In the genomic region with DNA sequence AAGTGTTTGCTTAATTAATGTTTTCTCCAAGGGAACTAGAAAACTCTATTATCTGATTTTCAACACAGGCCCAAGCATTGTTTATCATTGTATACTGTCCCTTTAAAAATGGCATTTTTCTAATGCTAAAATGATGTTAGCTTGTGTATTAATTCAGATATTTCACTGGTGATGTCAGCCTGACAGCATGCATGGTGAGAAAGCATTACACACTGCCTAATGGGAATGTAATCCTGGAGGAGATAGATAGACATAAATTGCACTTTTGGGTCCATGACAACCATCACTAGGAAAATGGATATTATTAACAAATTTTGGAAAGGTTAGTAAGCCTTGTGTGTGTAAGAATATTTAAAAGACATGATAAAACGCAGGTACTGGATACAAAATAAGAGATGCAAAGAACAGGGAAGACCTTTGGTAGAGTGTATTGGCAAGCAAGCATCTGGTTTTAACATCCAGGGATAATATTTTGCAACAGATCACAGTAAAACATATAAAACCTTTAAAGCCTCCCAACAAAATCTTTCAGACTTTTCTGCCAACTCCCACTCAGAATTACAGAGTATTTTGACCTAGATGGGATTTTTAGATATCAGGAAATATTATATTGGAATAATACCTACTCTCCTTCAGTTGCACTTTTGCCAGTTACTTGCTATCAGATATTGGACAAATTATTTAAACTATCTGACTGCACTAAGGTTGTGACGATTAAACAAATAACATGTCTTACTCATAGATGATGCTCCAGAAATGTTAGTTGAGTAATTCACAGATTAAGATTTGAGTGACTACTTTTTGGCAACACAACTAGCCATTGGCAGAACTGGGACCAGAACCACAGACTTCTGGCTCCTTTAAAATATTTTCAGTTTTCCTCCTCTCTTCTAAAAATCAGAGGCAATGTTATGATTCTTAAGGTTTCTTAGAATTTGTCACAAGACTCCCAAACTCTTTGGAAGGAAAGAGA, we compare ENCODE assay signal across 18 cellular contexts.
A peak's percentile ranks its signal among the peaks of the same experiment; 100 is the strongest.
DNase-seq lines count a peak whose midpoint lies in the region; ATAC-seq, FAIRE-seq and TF ChIP-seq lines count a peak whose summit lies in the region.
"Had no signal": no experiment of that assay in that cellular context is flagged by ENCODE, and none has a peak within 500 bp of the region (broad histone marks: within the 10 kb centered on the region; RNA-seq: fewer than 3 reads in every experiment).

No MANE protein-coding gene starts in this region.

- 0 out of 2 replicates have a peak overlapping the region, but pooled peaks have one; percentile 5 for H3K9ac ChIP-seq in SK-N-SH

- H3F3A ChIP-seq in SK-N-SH (replicated peaks; ENCODE audit: insufficient read depth) (peaks cover 8% of the 10 kb centered on the region), GM23338 (replicated peaks; ENCODE audit: low read depth) (no peaks in the 10 kb centered on the region)

- no peak for ATAC-seq in GM23338
- ATAC-seq: activated T-cell treated with anti-CD3 and anti-CD28 coated beads, Interleukin-2, amount 50 U/mL, for 72 hours; naive thymus-derived CD8-positive, alpha-beta T cell; T-helper 17 cell had no signal

- no peak overlapping the region for H3K4me2 ChIP-seq in SK-N-SH
- H3K4me2 ChIP-seq in GM23338: no peak overlapping the region

- TF ChIP-seq CTCF in SK-N-SH (IDR thresholded peaks at IDR 0.05): no peak
- no peak for TF ChIP-seq CTCF in GM23338 (conservative IDR thresholded peaks at IDR 0.05; ENCODE audit: low read depth in 2 of 2)

- H3K27ac Mint-ChIP-seq in GM23338: no peak overlapping the region
- H3K27ac Mint-ChIP-seq: activated T-cell treated with anti-CD3 and anti-CD28 coated beads, Interleukin-2, amount 50 U/mL, for 72 hours; naive thymus-derived CD8-positive, alpha-beta T cell; T-helper 17 cell had no signal

- H3K4me1 ChIP-seq in SK-N-SH (ENCODE audit: control insufficient read depth in 1 of 2, insufficient read depth in 2 of 2, low read depth in 1 of 2, low read length in 1 of 2) (peaks cover 4 to 16% of the 10 kb centered on the region in 2 experiments), GM23338 (ENCODE audit: insufficient read depth) (no peaks in the 10 kb centered on the region)
- H3K4me1 ChIP-seq: prostate gland had no signal

- H3K4me3 ChIP-seq in SK-N-SH (ENCODE audit: low read depth in 2 of 2, low read length in 1 of 2): no peak overlapping the region
- H3K4me3 ChIP-seq in GM23338: no peak overlapping the region
- H3K4me3 ChIP-seq: prostate gland, thoracic aorta had no signal

- FAIRE-seq in endometrium (lab: Jason Lieb, UNC): peak; percentile 12
- FAIRE-seq: islet of Langerhans had no signal

- H3K9me2 ChIP-seq in SK-N-SH (no peaks in the 10 kb centered on the region), GM23338 (ENCODE audit: insufficient read depth) (no peaks in the 10 kb centered on the region)

- WGBS in SK-N-SH (ENCODE audit: low lambda C conversion rate): 38% methylated on average over 2 of the region's 2 CpGs

- 0 out of 2 replicates have a peak overlapping the region, but pooled peaks have one; percentile 1 for H2AFZ ChIP-seq in SK-N-SH (ENCODE audit: low read depth)
- no peak overlapping the region for H2AFZ ChIP-seq in GM23338

- H3K36me3 ChIP-seq in SK-N-SH (replicated peaks in 1 of 2; ENCODE audit: control insufficient read depth in 1 of 2, insufficient read depth in 2 of 2, low read length in 1 of 2): no peaks in the 10 kb centered on the region
- no peaks in the 10 kb centered on the region for H3K36me3 ChIP-seq in GM23338 (ENCODE audit: insufficient read depth)
- H3K36me3 ChIP-seq: prostate gland, thoracic aorta had no signal

- TF ChIP-seq RAD21 in SK-N-SH (IDR thresholded peaks at IDR 0.05; ENCODE audit: low read length): no peak

- H3K36me3 Mint-ChIP-seq in GM23338 (ENCODE audit: low read depth): no peaks in the 10 kb centered on the region
- H3K36me3 Mint-ChIP-seq: naive thymus-derived CD8-positive, alpha-beta T cell had no signal

- peak in 1 of 2 experiments; percentile 49; a peak in 1 of 4 replicates for TF ChIP-seq EP300 in SK-N-SH (IDR thresholded peaks at IDR 0.05; ENCODE audit: borderline replicate concordance in 1 of 2, low read depth in 1 of 2, low read length in 1 of 2)

- no peaks in the 10 kb centered on the region for H3K4me1 Mint-ChIP-seq in GM23338
- H3K4me1 Mint-ChIP-seq: naive thymus-derived CD8-positive, alpha-beta T cell; T-helper 17 cell had no signal

- H3K27me3 ChIP-seq in SK-N-SH (ENCODE audit: insufficient read depth) (no peaks in the 10 kb centered on the region), GM23338 (ENCODE audit: insufficient read depth) (no peaks in the 10 kb centered on the region)

- H3K79me2 ChIP-seq in SK-N-SH (ENCODE audit: insufficient read depth): no peaks in the 10 kb centered on the region
- H3K79me2 ChIP-seq in GM23338 (replicated peaks; ENCODE audit: insufficient read depth): no peaks in the 10 kb centered on the region

- H4K20me1 ChIP-seq in SK-N-SH (ENCODE audit: insufficient read depth): no peaks in the 10 kb centered on the region
- no peaks in the 10 kb centered on the region for H4K20me1 ChIP-seq in GM23338 (replicated peaks; ENCODE audit: insufficient read depth)

- no peaks in the 10 kb centered on the region for H3K27me3 Mint-ChIP-seq in GM23338 (ENCODE audit: insufficient read depth, low read depth, poor library complexity)
- H3K27me3 Mint-ChIP-seq: naive thymus-derived CD8-positive, alpha-beta T cell; T-helper 17 cell had no signal

- H3K27ac ChIP-seq in SK-N-SH (ENCODE audit: low read depth in 2 of 2, low read length in 1 of 2) (peak overlapping the region in 1 of 2 experiments; percentile 56; a peak in 3 of 4 replicates), GM23338 (ENCODE audit: low read depth) (no peak overlapping the region)
- H3K27ac ChIP-seq: prostate gland, thoracic aorta had no signal

- no peaks in the 10 kb centered on the region for H3K9me3 ChIP-seq in SK-N-SH
- H3K9me3 ChIP-seq: prostate gland, thoracic aorta had no signal

- H3K9me3 Mint-ChIP-seq in GM23338: no peaks in the 10 kb centered on the region

- H3K4me3 Mint-ChIP-seq in GM23338: no peak overlapping the region
- H3K4me3 Mint-ChIP-seq: activated T-cell treated with anti-CD3 and anti-CD28 coated beads, Interleukin-2, amount 50 U/mL, for 72 hours; naive thymus-derived CD8-positive, alpha-beta T cell; T-helper 17 cell had no signal

- CTCF ChIA-PET in SK-N-SH (lab: Yijun Ruan, JAX): interaction anchor here (1.9 to 2.0 kb wide), 2 partner anchors 7 to 12 kb away, joined by 5 to 6 read pairs; no protein-coding TSS in a partner anchor

- POLR2A ChIA-PET in SK-N-SH (lab: Yijun Ruan, JAX): no interaction called here

- DNase-seq in EH (ENCODE audit: low read depth) (peak; percentile 65), SK-N-SH (no peak), myocyte (ENCODE audit: low read depth) (peak; percentile 21), NAMALWA (ENCODE audit: low spot score) (no peak), GM23338 (ENCODE audit: low spot score) (no peak), NOMO-1 treated with DMSO at 0.1 percent for 48 hours (lab: John Stamatoyannopoulos, UW; ENCODE audit: unreplicated experiment) (no peak), Kasumi-1 (lab: John Stamatoyannopoulos, UW) (no peak)
- DNase-seq: activated T-cell treated with anti-CD3 and anti-CD28 coated beads, Interleukin-2, amount 50 U/mL, for 72 hours; Calu3; glutamatergic neuron; naive thymus-derived CD8-positive, alpha-beta T cell; NCI-H1436 treated with DMSO at 0.1 percent for 48 hours; SHP77 treated with DMSO at 0.1 percent for 48 hours; T-helper 17 cell had no signal

TF ChIP-seq in SK-N-SH, 30 proteins besides CTCF, POLR2A, EP300 and RAD21 (continues in another document):
- TF ChIP-seq JUND (IDR thresholded peaks at IDR 0.05) (peak; percentile 54), TEAD4 (IDR thresholded peaks at IDR 0.05; ENCODE audit: borderline replicate concordance, insufficient read depth) (peak; percentile 44; the same call in 1 of the 2 replicates), TAF1 (IDR thresholded peaks at IDR 0.05; ENCODE audit: borderline replicate concordance, low read depth, low read length) (no peak), FOSL2 (IDR thresholded peaks at IDR 0.05; ENCODE audit: borderline replicate concordance, low read depth) (peak; percentile 41; the same call in 1 of the 2 replicates)
- TF ChIP-seq, protein P1, sequence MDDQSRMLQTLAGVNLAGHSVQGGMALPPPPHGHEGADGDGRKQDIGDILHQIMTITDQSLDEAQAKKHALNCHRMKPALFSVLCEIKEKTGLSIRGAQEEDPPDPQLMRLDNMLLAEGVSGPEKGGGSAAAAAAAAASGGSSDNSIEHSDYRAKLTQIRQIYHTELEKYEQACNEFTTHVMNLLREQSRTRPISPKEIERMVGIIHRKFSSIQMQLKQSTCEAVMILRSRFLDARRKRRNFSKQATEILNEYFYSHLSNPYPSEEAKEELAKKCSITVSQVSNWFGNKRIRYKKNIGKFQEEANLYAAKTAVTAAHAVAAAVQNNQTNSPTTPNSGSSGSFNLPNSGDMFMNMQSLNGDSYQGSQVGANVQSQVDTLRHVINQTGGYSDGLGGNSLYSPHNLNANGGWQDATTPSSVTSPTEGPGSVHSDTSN (IDR thresholded peaks at IDR 0.05): peak; percentile 69
- TF ChIP-seq, protein P2, sequence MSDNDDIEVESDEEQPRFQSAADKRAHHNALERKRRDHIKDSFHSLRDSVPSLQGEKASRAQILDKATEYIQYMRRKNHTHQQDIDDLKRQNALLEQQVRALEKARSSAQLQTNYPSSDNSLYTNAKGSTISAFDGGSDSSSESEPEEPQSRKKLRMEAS (IDR thresholded peaks at IDR 0.05; ENCODE audit: low read depth): 0 out of 2 replicates have a peak, but pooled peaks have one; percentile 44

Comparison
In these comparisons a context has a peak if more than half of its experiments do, and no peak if none do; other contexts are left out.
1. DNase-seq: peak in EH (single experiment) and myocyte (single experiment); none in SK-N-SH (single experiment), NAMALWA (single experiment), GM23338 (single experiment), NOMO-1 treated with DMSO at 0.1 percent for 48 hours (single experiment) and Kasumi-1 (0 of 2).